8 cellular contexts compared by ENCODE assay signal in the genomic region with DNA sequence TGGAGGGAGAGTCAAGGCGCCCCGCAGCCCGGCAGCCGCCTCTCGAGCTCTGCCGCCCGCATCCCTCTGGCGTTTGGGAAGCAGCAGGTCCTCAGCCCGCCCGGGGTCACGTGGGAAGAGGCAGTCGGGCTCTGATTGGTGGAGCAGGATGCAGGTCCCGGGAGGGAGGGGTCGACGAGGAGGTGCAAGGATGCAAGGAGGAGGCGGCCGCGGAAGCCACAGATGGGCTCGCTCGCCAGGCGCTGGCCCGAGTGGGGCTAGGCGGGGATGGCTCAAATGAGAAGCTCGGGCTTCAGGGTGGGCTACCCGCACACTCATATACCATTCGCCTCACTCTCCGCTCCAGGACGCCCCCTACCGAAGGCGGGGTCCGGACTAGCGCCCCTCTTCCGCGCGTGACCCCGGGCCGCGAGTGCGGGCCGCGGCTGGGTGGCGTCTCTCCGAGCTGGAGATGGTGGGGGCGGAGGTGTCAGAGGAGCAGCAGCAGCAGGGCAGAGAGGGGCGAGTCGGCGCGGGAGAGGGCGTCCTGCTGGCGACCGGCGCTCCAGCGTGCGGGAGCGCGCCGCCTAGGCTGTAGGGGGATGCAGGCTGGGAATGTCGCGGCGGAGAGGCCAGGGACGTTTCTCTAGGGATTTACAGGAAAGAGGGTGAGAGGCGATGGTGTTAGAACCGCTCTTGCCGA. TPM values are rescaled to one million over a fixed set of nuclear protein-coding genes. Genes with fewer than 3 reads are reported as not detected.
A peak's percentile ranks its signal among the peaks of the same experiment; 100 is the strongest.
DNase-seq lines count a peak whose midpoint lies in the region; ATAC-seq and TF ChIP-seq lines count a peak whose summit lies in the region.

Gene TMEFF2, minus strand, starts transcription at position 68 of the 682 bp plus-strand sequence. CDS start 409 bp downstream, outside the sequence.

- TF ChIP-seq CTCF in left ventricle myocardium inferior (IDR thresholded peaks at IDR 0.05; ENCODE audit: borderline replicate concordance) (no peak), ovary (IDR thresholded peaks at IDR 0.05) (no peak)

- ATAC-seq in GM19468 (IDR thresholded peaks at IDR 0.05; ENCODE audit: extremely low read depth, unreplicated experiment): peak; percentile 13

- no peaks in the 10 kb centered on the region for H3K9me3 ChIP-seq in left ventricle myocardium inferior (replicated peaks)
- no peaks in the 10 kb centered on the region for H3K9me3 ChIP-seq in ovary

- no peaks in the 10 kb centered on the region for H3K36me3 ChIP-seq in left ventricle myocardium inferior
- H3K36me3 ChIP-seq in ovary: no peaks in the 10 kb centered on the region

- no peak within 1 kb of the TSS for H3K27ac ChIP-seq in left ventricle myocardium inferior (replicated peaks)
- no peak within 1 kb of the TSS for H3K27ac ChIP-seq in ovary

- H3K4me3 ChIP-seq in left ventricle myocardium inferior (peak within 1 kb of the TSS; percentile 61), ovary (peak within 1 kb of the TSS; percentile 31)

- intact Hi-C loops in left ventricle myocardium inferior (cut with micrococcal nuclease): no loop called here
- intact Hi-C loops in ovary (cut with DNase I): loop anchor here in 1 of 4 donors (5.0 kb wide), 1 partner anchor 442 kb away; no protein-coding TSS in a partner anchor

- no peak for TF ChIP-seq POLR2A in ovary (IDR thresholded peaks at IDR 0.05)

- TF ChIP-seq EP300 in ovary (IDR thresholded peaks at IDR 0.05): no peak

- H3K4me1 ChIP-seq in left ventricle myocardium inferior (peaks cover 30% of the 10 kb centered on the region), ovary (ENCODE audit: insufficient read depth) (peaks cover 5% of the 10 kb centered on the region)

- DNase-seq in Ammon's horn (ENCODE audit: low spot score) (peak; percentile 99), HT1080 (ENCODE audit: low read depth) (peak; percentile 47), SHP77 (lab: John Stamatoyannopoulos, UW) (peak; percentile 84 to 92), amygdala (lab: John Stamatoyannopoulos, UW) (peak in 55 of 56 donors; percentile 88 to 99 (median 97)), left ventricle myocardium inferior (peak; percentile 57), ovary (peak; percentile 42 to 68 (median 50)), MV-4-11 (lab: John Stamatoyannopoulos, UW) (no peak)

- H3K27me3 ChIP-seq in left ventricle myocardium inferior (ENCODE audit: low read depth) (peaks cover 100% of the 10 kb centered on the region), ovary (no peaks in the 10 kb centered on the region)

- 0 to 1% (median 1%) methylated on average over 64 of the region's 64 CpGs for WGBS in ovary, 3 donors

RNA-seq across cellular contexts. Expression of gene TMEFF2, which starts in this region (rescaled TPM):
- total RNA-seq in HT1080 (2014; rRNA removed; shearing (Covaris generic)): 0.03 TPM in 1 of 2 replicates, not detected in the other
- polyA plus RNA-seq in HT1080 (2015; cell fraction: cytosol; rRNA removed): 0.12 and 0.16 TPM in 2 replicates
- 0.05 TPM in 1 of 2 replicates, not detected in the other for polyA plus RNA-seq in HT1080 (2015; cell fraction: nucleus; rRNA removed)
- total RNA-seq in left ventricle myocardium inferior: 0.16 TPM
- under 1 TPM in 2 of 7 donors, not detected in 5; 0.10 to 0.34 TPM for total RNA-seq in ovary
- polyA plus RNA-seq in ovary: under 1 TPM; 0.05 to 0.07 TPM

Comparison
In these comparisons a context has a peak if more than half of its experiments do, and no peak if none do; other contexts are left out.
1. Peak in DNase-seq in HT1080; RNA of the gene not detected or under 1 TPM.
2. Peak in DNase-seq and H3K4me3 ChIP-seq in left ventricle myocardium inferior; RNA of the gene not detected or under 1 TPM.
3. Peak in DNase-seq and H3K4me3 ChIP-seq in ovary; RNA of the gene not detected or under 1 TPM.